In the genomic region with DNA sequence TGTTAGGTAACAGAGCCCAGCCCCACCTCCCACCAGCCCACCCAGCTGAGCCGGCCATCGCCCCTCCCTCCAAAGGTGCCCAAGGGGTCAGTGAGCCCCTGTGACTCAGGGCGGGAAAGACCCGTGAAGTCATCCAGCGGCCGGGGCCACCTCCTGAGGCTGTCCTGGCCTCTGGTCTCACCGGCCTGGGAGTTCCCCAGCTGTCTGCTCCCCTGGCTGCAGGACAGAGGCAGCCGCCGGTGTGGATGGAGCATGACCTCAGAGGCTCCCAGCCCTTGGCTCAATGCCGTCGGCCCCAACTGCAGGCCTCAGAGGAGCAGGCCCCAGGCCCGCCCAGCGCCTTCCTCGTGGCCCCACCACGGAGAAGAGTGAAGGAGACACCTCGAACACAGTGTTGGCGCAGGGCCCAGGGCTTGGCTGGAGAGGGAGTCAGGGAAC, we compare ENCODE assay signal across 1 cellular context.
TF ChIP-seq lines count a peak whose summit lies in the region.

No MANE protein-coding gene starts in this region.

TF ChIP-seq in HCT116, 20 proteins besides CTCF, POLR2A, EP300 and RAD21 (continued from another document):
- TF ChIP-seq YY1 (IDR thresholded peaks at IDR 0.05; ENCODE audit: extremely low read depth, insufficient replicate concordance, low read depth, low read length) (no peak), ZNF274 (IDR thresholded peaks at IDR 0.05; ENCODE audit: low read depth, low read length) (no peak), EGR1 (IDR thresholded peaks at IDR 0.05; ENCODE audit: low read depth) (no peak), EZH2phosphoT487 (IDR thresholded peaks at IDR 0.05; ENCODE audit: borderline replicate concordance) (no peak), ZFX (IDR thresholded peaks at IDR 0.05) (peak; percentile 73), ELF1 (IDR thresholded peaks at IDR 0.05; ENCODE audit: borderline replicate concordance, low read depth) (no peak), FOSL1 (IDR thresholded peaks at IDR 0.05; ENCODE audit: low read depth) (no peak), POLR2AphosphoS5 (IDR thresholded peaks at IDR 0.05; ENCODE audit: low read depth, low read length) (peak; percentile 54; the same call in 1 of the 2 replicates), SIN3A (IDR thresholded peaks at IDR 0.05; ENCODE audit: low read depth) (no peak), SRF (IDR thresholded peaks at IDR 0.05; ENCODE audit: low read depth) (no peak)
- TF ChIP-seq, protein P1, sequence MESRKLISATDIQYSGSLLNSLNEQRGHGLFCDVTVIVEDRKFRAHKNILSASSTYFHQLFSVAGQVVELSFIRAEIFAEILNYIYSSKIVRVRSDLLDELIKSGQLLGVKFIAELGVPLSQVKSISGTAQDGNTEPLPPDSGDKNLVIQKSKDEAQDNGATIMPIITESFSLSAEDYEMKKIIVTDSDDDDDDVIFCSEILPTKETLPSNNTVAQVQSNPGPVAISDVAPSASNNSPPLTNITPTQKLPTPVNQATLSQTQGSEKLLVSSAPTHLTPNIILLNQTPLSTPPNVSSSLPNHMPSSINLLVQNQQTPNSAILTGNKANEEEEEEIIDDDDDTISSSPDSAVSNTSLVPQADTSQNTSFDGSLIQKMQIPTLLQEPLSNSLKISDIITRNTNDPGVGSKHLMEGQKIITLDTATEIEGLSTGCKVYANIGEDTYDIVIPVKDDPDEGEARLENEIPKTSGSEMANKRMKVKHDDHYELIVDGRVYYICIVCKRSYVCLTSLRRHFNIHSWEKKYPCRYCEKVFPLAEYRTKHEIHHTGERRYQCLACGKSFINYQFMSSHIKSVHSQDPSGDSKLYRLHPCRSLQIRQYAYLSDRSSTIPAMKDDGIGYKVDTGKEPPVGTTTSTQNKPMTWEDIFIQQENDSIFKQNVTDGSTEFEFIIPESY (IDR thresholded peaks at IDR 0.05; ENCODE audit: extremely low read depth, insufficient replicate concordance, low read length) = no peak
- TF ChIP-seq, protein P2, sequence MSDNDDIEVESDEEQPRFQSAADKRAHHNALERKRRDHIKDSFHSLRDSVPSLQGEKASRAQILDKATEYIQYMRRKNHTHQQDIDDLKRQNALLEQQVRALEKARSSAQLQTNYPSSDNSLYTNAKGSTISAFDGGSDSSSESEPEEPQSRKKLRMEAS (IDR thresholded peaks at IDR 0.05) = no peak
- TF ChIP-seq, protein P3, sequence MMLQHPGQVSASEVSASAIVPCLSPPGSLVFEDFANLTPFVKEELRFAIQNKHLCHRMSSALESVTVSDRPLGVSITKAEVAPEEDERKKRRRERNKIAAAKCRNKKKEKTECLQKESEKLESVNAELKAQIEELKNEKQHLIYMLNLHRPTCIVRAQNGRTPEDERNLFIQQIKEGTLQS (IDR thresholded peaks at IDR 0.05) = no peak
- TF ChIP-seq, protein P4, sequence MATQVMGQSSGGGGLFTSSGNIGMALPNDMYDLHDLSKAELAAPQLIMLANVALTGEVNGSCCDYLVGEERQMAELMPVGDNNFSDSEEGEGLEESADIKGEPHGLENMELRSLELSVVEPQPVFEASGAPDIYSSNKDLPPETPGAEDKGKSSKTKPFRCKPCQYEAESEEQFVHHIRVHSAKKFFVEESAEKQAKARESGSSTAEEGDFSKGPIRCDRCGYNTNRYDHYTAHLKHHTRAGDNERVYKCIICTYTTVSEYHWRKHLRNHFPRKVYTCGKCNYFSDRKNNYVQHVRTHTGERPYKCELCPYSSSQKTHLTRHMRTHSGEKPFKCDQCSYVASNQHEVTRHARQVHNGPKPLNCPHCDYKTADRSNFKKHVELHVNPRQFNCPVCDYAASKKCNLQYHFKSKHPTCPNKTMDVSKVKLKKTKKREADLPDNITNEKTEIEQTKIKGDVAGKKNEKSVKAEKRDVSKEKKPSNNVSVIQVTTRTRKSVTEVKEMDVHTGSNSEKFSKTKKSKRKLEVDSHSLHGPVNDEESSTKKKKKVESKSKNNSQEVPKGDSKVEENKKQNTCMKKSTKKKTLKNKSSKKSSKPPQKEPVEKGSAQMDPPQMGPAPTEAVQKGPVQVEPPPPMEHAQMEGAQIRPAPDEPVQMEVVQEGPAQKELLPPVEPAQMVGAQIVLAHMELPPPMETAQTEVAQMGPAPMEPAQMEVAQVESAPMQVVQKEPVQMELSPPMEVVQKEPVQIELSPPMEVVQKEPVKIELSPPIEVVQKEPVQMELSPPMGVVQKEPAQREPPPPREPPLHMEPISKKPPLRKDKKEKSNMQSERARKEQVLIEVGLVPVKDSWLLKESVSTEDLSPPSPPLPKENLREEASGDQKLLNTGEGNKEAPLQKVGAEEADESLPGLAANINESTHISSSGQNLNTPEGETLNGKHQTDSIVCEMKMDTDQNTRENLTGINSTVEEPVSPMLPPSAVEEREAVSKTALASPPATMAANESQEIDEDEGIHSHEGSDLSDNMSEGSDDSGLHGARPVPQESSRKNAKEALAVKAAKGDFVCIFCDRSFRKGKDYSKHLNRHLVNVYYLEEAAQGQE (IDR thresholded peaks at IDR 0.05; ENCODE audit: low read depth) = no peak
